25 cellular contexts compared by ENCODE assay signal in genomic region chr10:4217653-4218052, GRCh38.
DNase-seq lines count a peak whose midpoint lies in the region; ATAC-seq and TF ChIP-seq lines count a peak whose summit lies in the region.
"Had no signal": no experiment of that assay in that cellular context is flagged by ENCODE, and none has a peak within 500 bp of the region (broad histone marks: within the 10 kb centered on the region; RNA-seq: fewer than 3 reads in every experiment).

No MANE protein-coding gene starts in this region.

- no peak overlapping the region for H3K27ac ChIP-seq in left ventricle myocardium inferior (replicated peaks)
- H3K27ac ChIP-seq in coronary artery, result no peak overlapping the region
- no peak overlapping the region for H3K27ac ChIP-seq in rectal smooth muscle tissue (ENCODE audit: low read depth, low read length)
- H3K27ac ChIP-seq in mesendoderm (ENCODE audit: low read depth, low read length), result no peak overlapping the region
- H3K27ac ChIP-seq: A549; BLaER1 treated with 17β-estradiol and CSF1 and Interleukin-3, amounts not matched to agents 10 nM and 100 nM; HL-60; KMS-11; SJCRH30 had no signal

- WGBS in mesendoderm (ENCODE audit: extremely low coverage, insufficient coverage, low lambda C conversion rate), result no CpG with 5 or more reads among the region's 9 CpGs

- no peak overlapping the region for H2BK120ac ChIP-seq in mesendoderm (ENCODE audit: low read depth, low read length)

- no peak overlapping the region for H3K9ac ChIP-seq in rectal smooth muscle tissue (ENCODE audit: low read length)
- no peak overlapping the region for H3K9ac ChIP-seq in mesendoderm (ENCODE audit: low read length)
- H3K9ac ChIP-seq: BLaER1 treated with 17β-estradiol and CSF1 and Interleukin-3, amounts not matched to agents 10 nM and 100 nM; KMS-11 had no signal

- no peak overlapping the region for H3K18ac ChIP-seq in mesendoderm (ENCODE audit: low read length)

- no peak overlapping the region for H3K56ac ChIP-seq in mesendoderm (ENCODE audit: low read length)

- H3K36me3 ChIP-seq in left ventricle myocardium inferior (no peaks in the 10 kb centered on the region), rectal smooth muscle tissue (ENCODE audit: control insufficient read depth, insufficient read depth, low read length) (no peaks in the 10 kb centered on the region), mesendoderm (ENCODE audit: control insufficient read depth, insufficient read depth, low read length) (no peaks in the 10 kb centered on the region)
- H3K36me3 ChIP-seq: BLaER1 treated with 17β-estradiol and CSF1 and Interleukin-3, amounts not matched to agents 10 nM and 100 nM; HAP-1; SJCRH30 had no signal

- no peak overlapping the region for H4K5ac ChIP-seq in mesendoderm (ENCODE audit: low read length)

- no peak overlapping the region for H4K8ac ChIP-seq in mesendoderm (ENCODE audit: low read depth, low read length)

- H3K79me2 ChIP-seq in mesendoderm (ENCODE audit: control insufficient read depth, insufficient read depth, low read length), result no peaks in the 10 kb centered on the region

- ATAC-seq in left ventricle myocardium superior (peak; percentile 49), HG02840 (IDR thresholded peaks at IDR 0.05; ENCODE audit: low FRiP score, unreplicated experiment) (no peak)
- ATAC-seq: A549, SK-N-SH treated with all-trans-retinoic acid at 6 μM for 48 hours had no signal

- intact Hi-C loops in left ventricle myocardium superior (cut with micrococcal nuclease), result no loop called here
- intact Hi-C loops in left ventricle myocardium inferior (cut with micrococcal nuclease), result no loop called here

- no peak overlapping the region for H2BK5ac ChIP-seq in mesendoderm (ENCODE audit: low read length)

- H3K79me1 ChIP-seq in mesendoderm (ENCODE audit: low read length), result no peaks in the 10 kb centered on the region

- DNase-seq in left ventricle myocardium superior, result no peak
- no peak for DNase-seq in left ventricle myocardium inferior
- DNase-seq in coronary artery (ENCODE audit: low spot score), result no peak
- no peak for DNase-seq in mesendoderm
- DNase-seq in OCI-M2 (lab: John Stamatoyannopoulos, UW; ENCODE audit: unreplicated experiment), result no peak
- DNase-seq: AML-193; CD4-positive, alpha-beta T cell; DMS53; GOT3; MM.1S; NCI-H1048; NCI-H1694; NCI-H2029 treated with DMSO at 0.1 percent for 48 hours; NCI-H226; NCI-H510A; NCI-H69; SJCRH30 had no signal

- H3K4me3 ChIP-seq in left ventricle myocardium inferior, result no peak overlapping the region
- peak overlapping the region; percentile 37 for H3K4me3 ChIP-seq in coronary artery
- H3K4me3 ChIP-seq in rectal smooth muscle tissue (ENCODE audit: low read length), result peak overlapping the region; percentile 29
- H3K4me3 ChIP-seq in mesendoderm (ENCODE audit: low read length), result no peak overlapping the region
- H3K4me3 ChIP-seq: A549; BLaER1 treated with 17β-estradiol and CSF1 and Interleukin-3, amounts not matched to agents 10 nM and 100 nM; HAP-1; SJCRH30 had no signal

- H3K4me2 ChIP-seq in mesendoderm (ENCODE audit: low read length), result no peak overlapping the region
- H3K4me2 ChIP-seq: A549; BLaER1 treated with 17β-estradiol and CSF1 and Interleukin-3, amounts not matched to agents 10 nM and 100 nM; KMS-11 had no signal

- H2BK15ac ChIP-seq in mesendoderm (replicated peaks; ENCODE audit: low read depth), result no peak overlapping the region

- no peaks in the 10 kb centered on the region for H3K9me3 ChIP-seq in left ventricle myocardium inferior (replicated peaks)
- H3K9me3 ChIP-seq: A549, HAP-1, SJCRH30 had no signal

- H3K4ac ChIP-seq in mesendoderm (ENCODE audit: low read depth, low read length), result no peak overlapping the region

- TF ChIP-seq CTCF in left ventricle myocardium inferior (IDR thresholded peaks at IDR 0.05; ENCODE audit: borderline replicate concordance), result no peak
- TF ChIP-seq CTCF in coronary artery (IDR thresholded peaks at IDR 0.05), result no peak

- H3K23ac ChIP-seq in mesendoderm (ENCODE audit: low read length), result no peak overlapping the region

- H3K4me1 ChIP-seq in left ventricle myocardium inferior (peaks cover 28% of the 10 kb centered on the region), rectal smooth muscle tissue (ENCODE audit: control insufficient read depth, insufficient read depth, low read length) (no peaks in the 10 kb centered on the region), mesendoderm (ENCODE audit: control insufficient read depth, low read depth, low read length) (peaks cover 2% of the 10 kb centered on the region)
- H3K4me1 ChIP-seq: A549, HAP-1, SJCRH30 had no signal

- no peak overlapping the region for H2AK5ac ChIP-seq in mesendoderm (ENCODE audit: low read length)

- H3K27me3 ChIP-seq in left ventricle myocardium inferior (ENCODE audit: low read depth) (no peaks in the 10 kb centered on the region), rectal smooth muscle tissue (ENCODE audit: control insufficient read depth, insufficient read depth, low read length) (no peaks in the 10 kb centered on the region), mesendoderm (ENCODE audit: insufficient read depth, low read length, poor library complexity) (no peaks in the 10 kb centered on the region)
- H3K27me3 ChIP-seq: BLaER1 treated with 17β-estradiol and CSF1 and Interleukin-3, amounts not matched to agents 10 nM and 100 nM; SJCRH30 had no signal

Comparison
In these comparisons a context has a peak if more than half of its experiments do, and no peak if none do; other contexts are left out.
1. H3K4me3 ChIP-seq: peak in coronary artery (single experiment) and rectal smooth muscle tissue (single experiment); none in left ventricle myocardium inferior (single experiment) and mesendoderm (single experiment).